In the genomic region with DNA sequence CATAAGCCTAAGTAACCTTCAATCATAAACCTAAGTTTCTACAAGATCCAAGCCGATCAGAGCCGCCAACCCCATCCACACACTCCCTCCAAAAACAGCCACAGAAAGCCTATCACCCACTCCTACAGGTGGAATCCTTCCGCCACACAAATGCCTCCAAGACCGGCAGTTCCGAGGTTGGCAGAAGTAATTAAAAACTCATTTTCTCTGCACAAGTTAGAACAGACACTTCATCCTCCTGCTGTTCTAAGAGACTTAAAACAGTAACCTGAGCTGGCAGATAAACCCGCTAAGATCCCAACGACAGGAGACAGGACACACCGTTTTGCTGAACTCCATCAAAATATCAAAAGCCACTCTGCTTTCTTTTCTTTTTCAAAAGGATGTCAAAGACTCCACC, we compare ENCODE assay signal across 9 cellular contexts. TPM values are rescaled to one million over a fixed set of nuclear protein-coding genes. Genes with fewer than 3 reads are reported as not detected.
DNase-seq lines count a peak whose midpoint lies in the region; ATAC-seq and TF ChIP-seq lines count a peak whose summit lies in the region.
"Had no signal": no experiment of that assay in that cellular context is flagged by ENCODE, and none has a peak within 500 bp of the region (broad histone marks: within the 10 kb centered on the region; RNA-seq: fewer than 3 reads in every experiment).

No MANE protein-coding gene starts in this region.

- no peak for ATAC-seq in psoas muscle

- H3K4me2 ChIP-seq in OCI-LY7 (ENCODE audit: low read length), result peak overlapping the region; percentile 82

- H3K36me3 ChIP-seq in OCI-LY7 (ENCODE audit: insufficient read depth, low read length) (peaks cover 53% of the 10 kb centered on the region), esophagus squamous epithelium (peaks cover 9 to 50% (median 9%) of the 10 kb centered on the region in 3 donors), psoas muscle (ENCODE audit: insufficient read depth in 1 of 2, low read depth in 1 of 2) (peaks cover 0 to 26% of the 10 kb centered on the region in 2 donors), thyroid gland (peaks cover 15 to 20% of the 10 kb centered on the region in 2 donors)

- CTCF ChIA-PET in OCI-LY7 (lab: Charles Lee; ENCODE audit: unreplicated experiment), result no interaction called here

- H3K9me2 ChIP-seq in OCI-LY7 (ENCODE audit: insufficient read depth, low read length), result no peaks in the 10 kb centered on the region

- no peak for TF ChIP-seq CTCF in OCI-LY7 (conservative IDR thresholded peaks at IDR 0.05; ENCODE audit: low read length)
- no peak for TF ChIP-seq CTCF in esophagus squamous epithelium (IDR thresholded peaks at IDR 0.05)
- no peak for TF ChIP-seq CTCF in psoas muscle (IDR thresholded peaks at IDR 0.05)
- TF ChIP-seq CTCF in thyroid gland (IDR thresholded peaks at IDR 0.05), result no peak

- intact Hi-C loops in OCI-LY7 (cut with micrococcal nuclease; ENCODE audit: unreplicated experiment) (no loop called here), esophagus squamous epithelium (cut with DNase I) (loop anchor here (10.0 kb wide), 1 partner anchor 129 kb away; no protein-coding TSS in a partner anchor), psoas muscle (cut with DNase I) (loop anchor here (5.0 kb wide), 4 partner anchors 71 to 201 kb away; a partner anchor contains a TSS), thyroid gland (cut with DNase I) (no loop called here)

- BruUV-seq in OCI-LY7 (replicated peaks; lab: Mats Ljungman, UMichigan), result no TSS peak

- TF ChIP-seq POLR2A in esophagus squamous epithelium (IDR thresholded peaks at IDR 0.05), result no peak
- no peak for TF ChIP-seq POLR2A in thyroid gland (IDR thresholded peaks at IDR 0.05)

- H3K27ac ChIP-seq in OCI-LY7 (ENCODE audit: low read depth, low read length, poor library complexity, severe bottlenecking) (peak overlapping the region; percentile 13), esophagus squamous epithelium (peak overlapping the region in 2 of 4 donors; percentile 57 to 75), psoas muscle (peak overlapping the region; percentile 63), thyroid gland (no peak overlapping the region)

- 51 to 58% methylated on average over 6 to 8 of the region's 8 CpGs for WGBS in esophagus squamous epithelium, 2 donors
- WGBS in psoas muscle, 3 donors, result 50 to 65% (median 52%) methylated on average over 8 of the region's 8 CpGs
- WGBS in thyroid gland, 2 donors, result 75 to 77% methylated on average over 8 of the region's 8 CpGs

- H2AFZ ChIP-seq in OCI-LY7 (ENCODE audit: low read length), result no peak overlapping the region

- H3K27me3 ChIP-seq in esophagus squamous epithelium (no peaks in the 10 kb centered on the region), psoas muscle (ENCODE audit: insufficient read depth in 3 of 3, low read length in 2 of 3) (no peaks in the 10 kb centered on the region), thyroid gland (no peaks in the 10 kb centered on the region)

- DNase-seq in DMS79 treated with DMSO at 0.1 percent for 48 hours (lab: John Stamatoyannopoulos, UW), result peak; percentile 30
- no peak for DNase-seq in DMS79 (lab: John Stamatoyannopoulos, UW)
- DNase-seq in OCI-LY7 (ENCODE audit: low spot score), result no peak
- no peak for DNase-seq in esophagus squamous epithelium (lab: John Stamatoyannopoulos, UW)
- no peak for DNase-seq in psoas muscle
- DNase-seq in NCI-H446 (lab: John Stamatoyannopoulos, UW), result no peak
- DNase-seq in thyroid gland, result no peak
- no peak for DNase-seq in stimulated activated CD4-positive, alpha-beta T cell treated with anti-CD3 and anti-CD28 coated beads, Interleukin-2, amount 100 ng/mL, for 48 hours
- DNase-seq: 8988T had no signal

- H3K4me1 ChIP-seq in OCI-LY7 (ENCODE audit: insufficient read depth, low read length, poor library complexity, severe bottlenecking) (peaks cover 35% of the 10 kb centered on the region), esophagus squamous epithelium (peaks cover 23 to 59% (median 27%) of the 10 kb centered on the region in 3 donors), psoas muscle (peaks cover 65% of the 10 kb centered on the region), thyroid gland (peaks cover 25 to 34% of the 10 kb centered on the region in 2 donors)

- no peaks in the 10 kb centered on the region; the same call in 1 of the 2 replicates for H4K20me1 ChIP-seq in OCI-LY7 (ENCODE audit: insufficient read depth, low read length)

- H3K9me3 ChIP-seq in OCI-LY7 (ENCODE audit: low read length) (no peaks in the 10 kb centered on the region), esophagus squamous epithelium (no peaks in the 10 kb centered on the region), psoas muscle (no peaks in the 10 kb centered on the region), thyroid gland (no peaks in the 10 kb centered on the region)

- H3K4me3 ChIP-seq in OCI-LY7 (ENCODE audit: low read depth, low read length, poor library complexity, severe bottlenecking) (peak overlapping the region; percentile 73), esophagus squamous epithelium (peak overlapping the region in 3 of 4 donors; percentile 74 to 98 (median 89)), psoas muscle (peak overlapping the region; percentile 91), thyroid gland (replicated peaks in 1 of 3) (no peak overlapping the region)

- H3K79me2 ChIP-seq in OCI-LY7 (ENCODE audit: insufficient read depth, low read depth, low read length), result peaks cover 12% of the 10 kb centered on the region; the same call in 1 of the 2 replicates

- POLR2A ChIA-PET in OCI-LY7 (lab: Charles Lee), result interaction anchor here (0.9 kb wide), 2 partner anchors 15 to 132 kb away, joined by 3 to 4 read pairs; no protein-coding TSS in a partner anchor

RNA-seq across cellular contexts. Expression of a gene that starts 2.8 kb away (rescaled TPM):
- 11.2 and 16.5 TPM in 2 replicates for total RNA-seq in OCI-LY7 (2014; rRNA removed; shearing (Covaris generic))
- total RNA-seq in OCI-LY7 (2022) (44.9 and 53.2 TPM in 2 replicates), esophagus squamous epithelium (10 to 100 TPM; 17.1 to 25.4 (median 21.5) TPM), psoas muscle (10 to 100 TPM; 13.8 to 24.2 (median 22.0) TPM), thyroid gland (10 to 100 TPM; 15.4 to 23.0 (median 18.2) TPM)
- polyA plus RNA-seq in psoas muscle, result 10 to 100 TPM in 2 of 3 donors, 1 to 10 TPM in 1; 7.9 to 22.6 (median 12.5) TPM

Comparison
In these comparisons a context has a peak if more than half of its experiments do, and no peak if none do; other contexts are left out.
1. H3K27ac ChIP-seq: peak in OCI-LY7 (single experiment) and psoas muscle (single experiment); none in thyroid gland (0 of 3).
2. H3K4me3 ChIP-seq: peak in OCI-LY7 (single experiment), esophagus squamous epithelium (3 of 4) and psoas muscle (single experiment); none in thyroid gland (0 of 3).
3. intact Hi-C loops: an anchor here in esophagus squamous epithelium (10.0 kb wide) and psoas muscle (5.0 kb wide); none called in OCI-LY7 and thyroid gland.